ENCODE assay signal across 6 cellular contexts in the genomic region with DNA sequence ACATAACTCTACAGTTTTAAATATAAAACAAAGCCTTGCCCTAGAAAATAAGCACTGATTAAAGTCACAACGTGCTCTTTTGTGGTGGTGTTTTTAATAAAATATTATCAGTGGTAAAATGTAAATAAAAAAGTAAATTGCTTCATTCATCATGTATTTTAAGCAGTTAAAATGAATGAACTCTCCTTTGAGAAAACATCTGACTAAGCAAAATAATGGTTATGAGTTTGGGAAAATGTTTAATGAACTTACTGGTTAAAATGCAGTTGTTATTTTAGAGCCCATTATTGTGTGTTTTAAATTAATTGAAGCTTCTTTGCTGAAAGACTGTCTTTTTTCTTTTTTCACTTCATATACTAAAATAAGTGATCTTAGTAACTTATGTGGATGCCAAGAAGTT.
"Had no signal": no experiment of that assay in that cellular context is flagged by ENCODE, and none has a peak within 500 bp of the region (broad histone marks: within the 10 kb centered on the region; RNA-seq: fewer than 3 reads in every experiment).

No MANE protein-coding gene starts in this region.

- H3K27ac ChIP-seq: HL-60 had no signal

- H3K4me3 ChIP-seq: HAP-1 had no signal

- DNase-seq: GOT3, H7, Kasumi-1, KG1 had no signal

- H3K36me3 ChIP-seq: HAP-1 had no signal

- H3K9me3 ChIP-seq: HAP-1 had no signal

- H3K4me1 ChIP-seq: HAP-1 had no signal
